Comparison of ENCODE assay signal across 10 cellular contexts in genomic region chr1:65524931-65525296, GRCh38.
DNase-seq lines count a peak whose midpoint lies in the region; ATAC-seq lines count a peak whose summit lies in the region.
"Had no signal": no experiment of that assay in that cellular context is flagged by ENCODE, and none has a peak within 500 bp of the region (broad histone marks: within the 10 kb centered on the region; RNA-seq: fewer than 3 reads in every experiment).

No MANE protein-coding gene starts in this region.

- H3K9ac ChIP-seq in mesenchymal stem cell (ENCODE audit: low read length), result no peak overlapping the region

- H2AK5ac ChIP-seq in mesenchymal stem cell (ENCODE audit: low read length, severe bottlenecking), result no peak overlapping the region

- peak overlapping the region; percentile 23 for H3K4me3 Mint-ChIP-seq in activated CD4-positive, alpha-beta T cell treated with anti-CD3 and anti-CD28 coated beads, Interleukin-2, amount 10 ng/mL, durations not matched to agents 7 days and 5 days
- peak overlapping the region; percentile 54 for H3K4me3 Mint-ChIP-seq in dendritic cell treated with granulocyte-macrophage colony-stimulating factor and Interleukin-4, amounts not matched to agents 40 ng/mL and 50 ng/mL, for 4 days

- no peak overlapping the region for H2AFZ ChIP-seq in mesenchymal stem cell (ENCODE audit: low read depth, low read length)

- CTCF ChIA-PET in activated CD4-positive, alpha-beta T cell treated with anti-CD3 and anti-CD28 coated beads, Interleukin-2, amount 10 ng/mL, durations not matched to agents 7 days and 5 days (lab: Charles Lee), result interaction anchor here (0.9 kb wide), 1 partner anchor 52 kb away, joined by 3 read pairs; no protein-coding TSS in a partner anchor

- H2BK5ac ChIP-seq in mesenchymal stem cell (ENCODE audit: low read depth, low read length, poor library complexity, severe bottlenecking), result no peak overlapping the region

- POLR2A ChIA-PET in activated CD4-positive, alpha-beta T cell treated with anti-CD3 and anti-CD28 coated beads, Interleukin-2, amount 10 ng/mL, durations not matched to agents 7 days and 5 days (lab: Charles Lee), result no interaction called here

- H3K27ac Mint-ChIP-seq in activated CD4-positive, alpha-beta T cell treated with anti-CD3 and anti-CD28 coated beads, Interleukin-2, amount 10 ng/mL, durations not matched to agents 7 days and 5 days, result no peak overlapping the region
- H3K27ac Mint-ChIP-seq in dendritic cell treated with granulocyte-macrophage colony-stimulating factor and Interleukin-4, amounts not matched to agents 40 ng/mL and 50 ng/mL, for 4 days, result no peak overlapping the region

- no peak overlapping the region for H2BK15ac ChIP-seq in mesenchymal stem cell (ENCODE audit: low read depth, poor library complexity, severe bottlenecking)

- H3K9me3 ChIP-seq in mesenchymal stem cell (ENCODE audit: control insufficient read depth, low read length) (no peaks in the 10 kb centered on the region), thymus (ENCODE audit: control insufficient read depth) (no peaks in the 10 kb centered on the region)

- no peak for ATAC-seq in HG03457 (IDR thresholded peaks at IDR 0.05; ENCODE audit: unreplicated experiment)

- no peaks in the 10 kb centered on the region for H3K9me3 Mint-ChIP-seq in activated CD4-positive, alpha-beta T cell treated with anti-CD3 and anti-CD28 coated beads, Interleukin-2, amount 10 ng/mL, durations not matched to agents 7 days and 5 days
- H3K9me3 Mint-ChIP-seq in dendritic cell treated with granulocyte-macrophage colony-stimulating factor and Interleukin-4, amounts not matched to agents 40 ng/mL and 50 ng/mL, for 4 days, result no peaks in the 10 kb centered on the region

- 33% methylated on average over 5 of the region's 6 CpGs for WGBS in mesenchymal stem cell
- 31% methylated on average over 6 of the region's 6 CpGs for WGBS in thymus

- no peaks in the 10 kb centered on the region for H3K79me1 ChIP-seq in mesenchymal stem cell (replicated peaks; ENCODE audit: low read length, poor library complexity, severe bottlenecking)

- DNase-seq in activated CD4-positive, alpha-beta T cell treated with anti-CD3 and anti-CD28 coated beads, Interleukin-2, amount 10 ng/mL, durations not matched to agents 7 days and 5 days, result no peak
- DNase-seq in activated CD4-positive, alpha-beta T cell treated with anti-CD3 and anti-CD28 coated beads, Interleukin-2, amount 50 U/mL, for 4 hours, result no peak
- DNase-seq in mesenchymal stem cell, result no peak
- no peak for DNase-seq in NCI-H146 (lab: John Stamatoyannopoulos, UW)
- DNase-seq in T-helper 2 cell, result no peak
- DNase-seq: C1 segment of cervical spinal cord, Karpas-422 had no signal

- peaks cover 8% of the 10 kb centered on the region for H3K4me1 ChIP-seq in mesenchymal stem cell (ENCODE audit: control insufficient read depth, insufficient read depth, low read depth, low read length)
- H3K4me1 ChIP-seq in thymus (ENCODE audit: control insufficient read depth, insufficient read depth, low read length), result no peaks in the 10 kb centered on the region

- no peak overlapping the region for H3K14ac ChIP-seq in mesenchymal stem cell (ENCODE audit: low read length in 2 of 2)

- H3K27ac ChIP-seq in mesenchymal stem cell (ENCODE audit: low read length, poor library complexity, severe bottlenecking), result no peak overlapping the region
- no peak overlapping the region for H3K27ac ChIP-seq in thymus (ENCODE audit: low read depth)

- H3K27me3 Mint-ChIP-seq in activated CD4-positive, alpha-beta T cell treated with anti-CD3 and anti-CD28 coated beads, Interleukin-2, amount 10 ng/mL, durations not matched to agents 7 days and 5 days, result peaks cover 37% of the 10 kb centered on the region
- peaks cover 52% of the 10 kb centered on the region for H3K27me3 Mint-ChIP-seq in dendritic cell treated with granulocyte-macrophage colony-stimulating factor and Interleukin-4, amounts not matched to agents 40 ng/mL and 50 ng/mL, for 4 days

- no peak overlapping the region for H4K91ac ChIP-seq in mesenchymal stem cell (ENCODE audit: low read length)

- H3K4ac ChIP-seq in mesenchymal stem cell (ENCODE audit: low read depth in 1 of 2, low read length in 2 of 2), result no peak overlapping the region

- H4K8ac ChIP-seq in mesenchymal stem cell (ENCODE audit: low read length), result no peak overlapping the region

- H3K4me2 ChIP-seq in mesenchymal stem cell (ENCODE audit: low read length, poor library complexity, severe bottlenecking), result peak overlapping the region; percentile 100

- no peak overlapping the region for H3K18ac ChIP-seq in mesenchymal stem cell (ENCODE audit: low read depth in 1 of 2, low read length in 2 of 2)

- intact Hi-C loops in dendritic cell treated with granulocyte-macrophage colony-stimulating factor and Interleukin-4, amounts not matched to agents 40 ng/mL and 50 ng/mL, for 4 days (cut with micrococcal nuclease), result no loop called here

- H3K4me3 ChIP-seq in mesenchymal stem cell (ENCODE audit: insufficient read depth in 1 of 2, low read depth in 1 of 2, low read length in 2 of 2) (peak overlapping the region; percentile 70), thymus (ENCODE audit: low read length) (peak overlapping the region; percentile 27)

- no peak overlapping the region for H2BK12ac ChIP-seq in mesenchymal stem cell (ENCODE audit: low read length in 2 of 2)

- H3K4me1 Mint-ChIP-seq in activated CD4-positive, alpha-beta T cell treated with anti-CD3 and anti-CD28 coated beads, Interleukin-2, amount 10 ng/mL, durations not matched to agents 7 days and 5 days, result peaks cover 3% of the 10 kb centered on the region
- H3K4me1 Mint-ChIP-seq in dendritic cell treated with granulocyte-macrophage colony-stimulating factor and Interleukin-4, amounts not matched to agents 40 ng/mL and 50 ng/mL, for 4 days (ENCODE audit: low read depth), result peaks cover 6% of the 10 kb centered on the region

- H3K23ac ChIP-seq in mesenchymal stem cell (ENCODE audit: low read length in 2 of 2), result peak overlapping the region in 1 of 2 experiments; percentile 70

- peaks cover 15 to 32% of the 10 kb centered on the region in 2 experiments for H3K27me3 ChIP-seq in mesenchymal stem cell (ENCODE audit: control insufficient read depth in 1 of 2, insufficient read depth in 1 of 2, low read length in 2 of 2)
- peaks cover 32% of the 10 kb centered on the region for H3K27me3 ChIP-seq in thymus (ENCODE audit: control insufficient read depth, insufficient read depth)

- peak overlapping the region; percentile 77 for H2BK120ac ChIP-seq in mesenchymal stem cell (ENCODE audit: low read depth, low read length)

- H3K36me3 Mint-ChIP-seq in activated CD4-positive, alpha-beta T cell treated with anti-CD3 and anti-CD28 coated beads, Interleukin-2, amount 10 ng/mL, durations not matched to agents 7 days and 5 days (ENCODE audit: low read depth), result peaks cover 1% of the 10 kb centered on the region
- no peaks in the 10 kb centered on the region for H3K36me3 Mint-ChIP-seq in dendritic cell treated with granulocyte-macrophage colony-stimulating factor and Interleukin-4, amounts not matched to agents 40 ng/mL and 50 ng/mL, for 4 days (ENCODE audit: low read depth)

- H3K36me3 ChIP-seq in mesenchymal stem cell (ENCODE audit: control insufficient read depth in 1 of 2, insufficient read depth in 2 of 2, low read depth in 1 of 2, low read length in 2 of 2) (no peaks in the 10 kb centered on the region), thymus (ENCODE audit: control insufficient read depth, insufficient read depth) (no peaks in the 10 kb centered on the region)
